ENCODE assay signal across 8 cellular contexts in genomic region chr19:44582581-44583265, GRCh38. TPM values are rescaled to one million over a fixed set of nuclear protein-coding genes. Genes with fewer than 3 reads are reported as not detected.
DNase-seq lines count a peak whose midpoint lies in the region; ATAC-seq and TF ChIP-seq lines count a peak whose summit lies in the region.

No MANE protein-coding gene starts in this region.

- in situ Hi-C loops in SK-MEL-5 (cut with HindIII; ENCODE audit: low pct_unique_long_range_greater_than_20kb, low sequenced_read_pairs): no loop called here

- no peaks in the 10 kb centered on the region for H3K9me3 ChIP-seq in right atrium auricular region
- no peaks in the 10 kb centered on the region for H3K9me3 ChIP-seq in aorta (ENCODE audit: control insufficient read depth, low read length)

- H3K4me3 Mint-ChIP-seq in type B pancreatic cell: no peak overlapping the region

- H3K27me3 Mint-ChIP-seq in type B pancreatic cell: peaks cover 4% of the 10 kb centered on the region

- H3K36me3 Mint-ChIP-seq in type B pancreatic cell: no peaks in the 10 kb centered on the region

- intact Hi-C loops in left cardiac atrium (cut with DNase I): no loop called here
- intact Hi-C loops in cardiac septum (cut with DNase I): no loop called here
- intact Hi-C loops in aorta (cut with DNase I): no loop called here

- H3K9me3 Mint-ChIP-seq in type B pancreatic cell: no peaks in the 10 kb centered on the region

- no peaks in the 10 kb centered on the region for H3K4me1 Mint-ChIP-seq in type B pancreatic cell (ENCODE audit: unreplicated experiment)

- ATAC-seq in left cardiac atrium (no peak), aorta (ENCODE audit: low FRiP score) (no peak)

- peak; percentile 53 to 58 for TF ChIP-seq CTCF in right atrium auricular region (IDR thresholded peaks at IDR 0.05)
- TF ChIP-seq CTCF in type B pancreatic cell (conservative IDR thresholded peaks at IDR 0.05): peak; percentile 75

- no peak overlapping the region for H3K27ac ChIP-seq in right atrium auricular region
- no peak overlapping the region for H3K27ac ChIP-seq in aorta (ENCODE audit: low read depth in 1 of 2, low read length in 2 of 2)

- H3K4me1 ChIP-seq in right atrium auricular region: peaks cover 0 to 2% of the 10 kb centered on the region in 2 donors
- H3K4me1 ChIP-seq in aorta (ENCODE audit: control insufficient read depth in 1 of 2, insufficient read depth in 2 of 2, low read length in 2 of 2): no peaks in the 10 kb centered on the region

- no peaks in the 10 kb centered on the region for H3K36me3 ChIP-seq in right atrium auricular region
- no peaks in the 10 kb centered on the region for H3K36me3 ChIP-seq in aorta (ENCODE audit: control insufficient read depth in 1 of 2, insufficient read depth in 2 of 2, low read length in 1 of 2)

- no peak overlapping the region for H3K27ac Mint-ChIP-seq in type B pancreatic cell

- DNase-seq in left cardiac atrium (peak; percentile 49), cardiac septum (ENCODE audit: low spot score) (no peak), SK-MEL-5 (ENCODE audit: low read depth, low spot score) (peak; percentile 50), right atrium auricular region (ENCODE audit: low spot score) (no peak), type B pancreatic cell (ENCODE audit: extremely low spot score, unreplicated experiment) (no peak), amniotic stem cell (lab: John Stamatoyannopoulos, UW) (no peak), aorta (no peak)
- DNase-seq in effector CD8-positive, alpha-beta T cell (lab: John Stamatoyannopoulos, UW): no peak

- 21 to 23% methylated on average over 10 of the region's 10 CpGs for WGBS in aorta, 2 donors

- no peaks in the 10 kb centered on the region for H3K27me3 ChIP-seq in right atrium auricular region
- H3K27me3 ChIP-seq in aorta (ENCODE audit: control insufficient read depth in 1 of 2, insufficient read depth in 2 of 2, low read length in 1 of 2): no peaks in the 10 kb centered on the region

- H3K4me3 ChIP-seq in right atrium auricular region (no peak overlapping the region), aorta (ENCODE audit: low read length in 2 of 2) (no peak overlapping the region)

RNA-seq across cellular contexts. Expression of gene IGSF23, which starts 30.6 kb away (rescaled TPM):
- not detected for total RNA-seq in left cardiac atrium
- not detected for total RNA-seq in cardiac septum
- total RNA-seq in SK-MEL-5 (2014; rRNA removed; shearing (Covaris generic)): not detected in 2 replicates
- not detected in 2 replicates for polyA plus RNA-seq in SK-MEL-5 (2015; cell fraction: cytosol; rRNA removed)
- polyA plus RNA-seq in SK-MEL-5 (2015; cell fraction: nucleus; rRNA removed): not detected in 2 replicates
- total RNA-seq in right atrium auricular region: not detected
- 0.93 TPM in 1 of 2 replicates, not detected in the other for total RNA-seq in type B pancreatic cell (ENCODE audit: low replicate concordance)
- total RNA-seq in aorta: not detected
- 1 to 10 TPM in 1 of 2 donors, under 1 TPM in 1; 0.18 to 8.4 TPM for polyA plus RNA-seq in aorta

RNA-seq across cellular contexts. Expression of gene CEACAM20, which starts 53.2 kb away (rescaled TPM):
- total RNA-seq in left cardiac atrium (not detected), cardiac septum (not detected), right atrium auricular region (not detected), type B pancreatic cell (ENCODE audit: low replicate concordance) (2.3 TPM in 1 of 2 replicates, not detected in the other), aorta (not detected)
- total RNA-seq in SK-MEL-5 (2014; rRNA removed; shearing (Covaris generic)): not detected in 2 replicates
- not detected in 2 replicates for polyA plus RNA-seq in SK-MEL-5 (2015; cell fraction: cytosol; rRNA removed)
- not detected in 2 replicates for polyA plus RNA-seq in SK-MEL-5 (2015; cell fraction: nucleus; rRNA removed)
- under 1 TPM in 1 of 2 donors, not detected in 1; 0.63 TPM for polyA plus RNA-seq in aorta

Comparison
In these comparisons a context has a peak if more than half of its experiments do, and no peak if none do; other contexts are left out.
1. DNase-seq: peak in left cardiac atrium (single experiment) and SK-MEL-5 (single experiment); none in cardiac septum (single experiment), right atrium auricular region (single experiment), type B pancreatic cell (single experiment), amniotic stem cell (single experiment), effector CD8-positive, alpha-beta T cell (single experiment) and aorta (0 of 2).